8 cellular contexts compared by ENCODE assay signal in genomic region chr19:55385236-55385748, GRCh38. TPM values are rescaled to one million over a fixed set of nuclear protein-coding genes. Genes with fewer than 3 reads are reported as not detected.
DNase-seq lines count a peak whose midpoint lies in the region; ATAC-seq and TF ChIP-seq lines count a peak whose summit lies in the region.

No MANE protein-coding gene starts in this region.

- POLR2A ChIA-PET in GM10248 (lab: Yijun Ruan, JAX): interaction anchor here (0.5 to 6.1 kb wide), 3 partner anchors 15 to 109 kb away, joined by 3 to 29 read pairs (median 5); partner anchors contain the start of gene UBE2S

- H3K4me2 ChIP-seq in SU-DHL-6 (ENCODE audit: low read depth, low read length, poor library complexity, severe bottlenecking): peak overlapping the region; percentile 82
- peak overlapping the region; percentile 87 for H3K4me2 ChIP-seq in parathyroid adenoma (ENCODE audit: low read length)

- 0 to 1% methylated on average over 29 to 31 of the region's 32 CpGs for WGBS in thyroid gland, 2 donors

- H3K4me3 ChIP-seq in SU-DHL-6 (ENCODE audit: insufficient read depth, low read length, poor library complexity, severe bottlenecking) (peak overlapping the region; percentile 56), parathyroid adenoma (ENCODE audit: low read depth, low read length) (peak overlapping the region; percentile 72), thyroid gland (replicated peaks in 1 of 3) (peak overlapping the region in 1 of 3 donors; percentile 89)

- peaks cover 26% of the 10 kb centered on the region for H4K20me1 ChIP-seq in SU-DHL-6 (ENCODE audit: low read depth, low read length)

- H3K9me2 ChIP-seq in SU-DHL-6 (replicated peaks; ENCODE audit: insufficient read depth, low read length): no peaks in the 10 kb centered on the region

- H3K4me1 Mint-ChIP-seq in activated naive CD8-positive, alpha-beta T cell treated with anti-CD3 and anti-CD28 coated beads, Interleukin-2, amount 50 U/mL, for 24 hours: peaks cover 58% of the 10 kb centered on the region

- peaks cover 31% of the 10 kb centered on the region for H3K36me3 ChIP-seq in SU-DHL-6 (ENCODE audit: low read length)
- H3K36me3 ChIP-seq in parathyroid adenoma (ENCODE audit: control insufficient read depth, insufficient read depth, low read length): no peaks in the 10 kb centered on the region
- peaks cover 18 to 23% of the 10 kb centered on the region in 2 donors for H3K36me3 ChIP-seq in thyroid gland

- H3K4me3 Mint-ChIP-seq in activated naive CD8-positive, alpha-beta T cell treated with anti-CD3 and anti-CD28 coated beads, Interleukin-2, amount 50 U/mL, for 24 hours: peak overlapping the region; percentile 97

- H3K27me3 ChIP-seq in SU-DHL-6 (ENCODE audit: low read length) (no peaks in the 10 kb centered on the region), parathyroid adenoma (ENCODE audit: control insufficient read depth, insufficient read depth, low read length) (no peaks in the 10 kb centered on the region), thyroid gland (no peaks in the 10 kb centered on the region)

- no peak for TF ChIP-seq POLR2A in thyroid gland (IDR thresholded peaks at IDR 0.05)

- peak overlapping the region; percentile 99 for H3K27ac Mint-ChIP-seq in activated naive CD8-positive, alpha-beta T cell treated with anti-CD3 and anti-CD28 coated beads, Interleukin-2, amount 50 U/mL, for 24 hours

- DNase-seq in GM10248 (ENCODE audit: extremely low spot score) (peak; percentile 95), NCI-H1417 (lab: John Stamatoyannopoulos, UW) (peak; percentile 98 to 99 (median 98)), cardiac septum (ENCODE audit: low spot score) (peak; percentile 97), thyroid gland (peak; percentile 96 to 98)
- peak; percentile 96 for DNase-seq in activated naive CD8-positive, alpha-beta T cell treated with anti-CD3 and anti-CD28 coated beads, Interleukin-2, amount 50 U/mL, for 24 hours

- CTCF ChIA-PET in GM10248 (lab: Yijun Ruan, JAX): interaction anchor here (1.5 to 3.1 kb wide), 3 partner anchors 15 to 238 kb away, joined by 3 to 19 read pairs (median 6); no protein-coding TSS in a partner anchor

- intact Hi-C loops in cardiac septum (cut with DNase I): loop anchor here (1.0 to 2.0 kb wide), 2 partner anchors 46 to 84 kb away; partner anchors contain the start of gene KMT5C
- intact Hi-C loops in thyroid gland (cut with DNase I): loop anchor here (10.0 kb wide), 1 partner anchor 270 kb away; the partner anchor contains the start of gene U2AF2

- H3K9me3 ChIP-seq in SU-DHL-6 (ENCODE audit: insufficient read depth, low read length): no peaks in the 10 kb centered on the region
- H3K9me3 ChIP-seq in parathyroid adenoma (ENCODE audit: control insufficient read depth, low read length): no peaks in the 10 kb centered on the region
- H3K9me3 ChIP-seq in thyroid gland: no peaks in the 10 kb centered on the region

- TF ChIP-seq CTCF in GM10248 (IDR thresholded peaks at IDR 0.05; ENCODE audit: control extremely low read depth, extremely low read depth, low read depth, missing control alignments): no peak
- TF ChIP-seq CTCF in SU-DHL-6 (IDR thresholded peaks at IDR 0.05; ENCODE audit: insufficient read depth, low read length, poor library complexity, severe bottlenecking): no peak
- TF ChIP-seq CTCF in parathyroid adenoma (IDR thresholded peaks at IDR 0.05): no peak
- TF ChIP-seq CTCF in thyroid gland (IDR thresholded peaks at IDR 0.05): no peak

- H3K27ac ChIP-seq in SU-DHL-6 (ENCODE audit: low read depth, low read length): peak overlapping the region; percentile 85
- H3K27ac ChIP-seq in parathyroid adenoma: peak overlapping the region; percentile 94
- peak overlapping the region; percentile 81 to 98 (median 98) for H3K27ac ChIP-seq in thyroid gland

- H3K27me3 Mint-ChIP-seq in activated naive CD8-positive, alpha-beta T cell treated with anti-CD3 and anti-CD28 coated beads, Interleukin-2, amount 50 U/mL, for 24 hours: peaks cover 2% of the 10 kb centered on the region

- H3K9ac ChIP-seq in SU-DHL-6 (ENCODE audit: low read length) (peak overlapping the region; percentile 98), parathyroid adenoma (peak overlapping the region; percentile 69)

- H3K79me2 ChIP-seq in SU-DHL-6 (ENCODE audit: insufficient read depth, low read length) (peaks cover 21% of the 10 kb centered on the region), parathyroid adenoma (peaks cover 29% of the 10 kb centered on the region)

- H2AFZ ChIP-seq in SU-DHL-6 (ENCODE audit: low read depth, low read length, severe bottlenecking) (peak overlapping the region; percentile 82), parathyroid adenoma (peak overlapping the region; percentile 75)

- H3K4me1 ChIP-seq in parathyroid adenoma: peaks cover 20% of the 10 kb centered on the region
- H3K4me1 ChIP-seq in thyroid gland: peaks cover 35 to 50% of the 10 kb centered on the region in 2 donors

- H3K9me3 Mint-ChIP-seq in activated naive CD8-positive, alpha-beta T cell treated with anti-CD3 and anti-CD28 coated beads, Interleukin-2, amount 50 U/mL, for 24 hours: no peaks in the 10 kb centered on the region

- peaks cover 37% of the 10 kb centered on the region for H3F3A ChIP-seq in SU-DHL-6 (ENCODE audit: insufficient read depth)

- H3K36me3 Mint-ChIP-seq in activated naive CD8-positive, alpha-beta T cell treated with anti-CD3 and anti-CD28 coated beads, Interleukin-2, amount 50 U/mL, for 24 hours (ENCODE audit: low read depth): peaks cover 48% of the 10 kb centered on the region

- peak; percentile 44 for ATAC-seq in HG02763 (IDR thresholded peaks at IDR 0.05; ENCODE audit: unreplicated experiment)
- ATAC-seq in activated naive CD8-positive, alpha-beta T cell treated with anti-CD3 and anti-CD28 coated beads, Interleukin-2, amount 50 U/mL, for 24 hours: peak; percentile 75

RNA-seq across cellular contexts. Expression of gene RPL28, which starts 0.4 kb away (rescaled TPM):
- 479 TPM for total RNA-seq in cardiac septum
- 100 to 1,000 TPM; 156 to 404 (median 205) TPM for total RNA-seq in thyroid gland

RNA-seq across cellular contexts. Expression of gene TMEM238, which starts 1.2 kb away (rescaled TPM):
- total RNA-seq in cardiac septum: 0.65 TPM
- total RNA-seq in thyroid gland: 10 to 100 TPM in 3 of 4 donors, 1 to 10 TPM in 1; 6.3 to 73.5 (median 31.2) TPM

RNA-seq across cellular contexts. Expression of gene TMEM190, which starts 8.7 kb away (rescaled TPM):
- not detected for total RNA-seq in cardiac septum
- total RNA-seq in thyroid gland: not detected

RNA-seq across cellular contexts. Expression of gene IL11, which starts 15.0 kb away (rescaled TPM):
- total RNA-seq in cardiac septum: not detected
- total RNA-seq in thyroid gland: not detected

RNA-seq across cellular contexts. Expression of gene GARIN5B, which starts 22.2 kb away (rescaled TPM):
- total RNA-seq in cardiac septum (not detected), thyroid gland (not detected)
